Comparison of ENCODE assay signal across 8 cellular contexts in genomic region chr12:18250313-18250916, GRCh38. TPM values are rescaled to one million over a fixed set of nuclear protein-coding genes. Genes with fewer than 3 reads are reported as not detected.
A peak's percentile ranks its signal among the peaks of the same experiment; 100 is the strongest.
DNase-seq lines count a peak whose midpoint lies in the region; ATAC-seq, FAIRE-seq and TF ChIP-seq lines count a peak whose summit lies in the region.

No MANE protein-coding gene starts in this region.

- no peak overlapping the region for H2AFZ ChIP-seq in GM23248

- H3K9me2 ChIP-seq in GM23248 (ENCODE audit: insufficient read depth) = no peaks in the 10 kb centered on the region

- TF ChIP-seq CTCF in astrocyte of the cerebellum (IDR thresholded peaks at IDR 0.05; ENCODE audit: low read depth, low read length, missing control alignments) (peak; percentile 62), kidney (IDR thresholded peaks at IDR 0.05; ENCODE audit: borderline replicate concordance, extremely low read depth, insufficient read depth) (peak; percentile 64), vagina (IDR thresholded peaks at IDR 0.05) (peak; percentile 58 to 76 (median 68))

- H3K4me3 ChIP-seq in GM23248 (no peak overlapping the region), astrocyte of the cerebellum (ENCODE audit: low read depth, low read length) (no peak overlapping the region), kidney (ENCODE audit: low read length in 2 of 2) (no peak overlapping the region), vagina (no peak overlapping the region)

- no peaks in the 10 kb centered on the region for H3K79me2 ChIP-seq in GM23248 (ENCODE audit: insufficient read depth)

- H3K9me3 ChIP-seq in GM23248 (ENCODE audit: low read depth) (no peaks in the 10 kb centered on the region), kidney (ENCODE audit: control insufficient read depth in 1 of 2, low read length in 2 of 2) (no peaks in the 10 kb centered on the region), vagina (no peaks in the 10 kb centered on the region)

- in situ Hi-C loops in GM23248 (cut with MboI) = loop anchor here (10.0 to 25.0 kb wide), 2 partner anchors 924 to 1037 kb away; no protein-coding TSS in a partner anchor
- in situ Hi-C loops in astrocyte of the cerebellum (cut with HindIII; ENCODE audit: low sequenced_read_pairs) = no loop called here

- FAIRE-seq in kidney (lab: Jason Lieb, UNC) = peak; percentile 95

- H3K9ac ChIP-seq in GM23248 (no peak overlapping the region), kidney (ENCODE audit: low read length in 2 of 2) (no peak overlapping the region)

- H3K27ac ChIP-seq in GM23248 = no peak overlapping the region
- H3K27ac ChIP-seq in kidney (ENCODE audit: low read depth in 2 of 2, low read length in 2 of 2) = no peak overlapping the region
- no peak overlapping the region for H3K27ac ChIP-seq in vagina

- no peaks in the 10 kb centered on the region for H3F3A ChIP-seq in GM23248 (ENCODE audit: insufficient read depth)

- intact Hi-C loops in kidney (cut with DNase I) (no loop called here), vagina (cut with DNase I) (no loop called here)

- no peak overlapping the region for H3K4me2 ChIP-seq in GM23248 (ENCODE audit: unreplicated experiment)

- H3K4me1 ChIP-seq in GM23248 (ENCODE audit: insufficient read depth) (no peaks in the 10 kb centered on the region), kidney (ENCODE audit: control insufficient read depth in 1 of 2, insufficient read depth in 1 of 2, low read depth in 1 of 2, low read length in 2 of 2) (peaks cover 0 to 4% of the 10 kb centered on the region in 2 donors), vagina (peaks cover 16% of the 10 kb centered on the region)

- DNase-seq in AG20443 (ENCODE audit: low spot score) = peak; percentile 49
- peak; percentile 84 for DNase-seq in GM23248
- peak; percentile 53 for DNase-seq in NCI-H2227 treated with DMSO at 0.1 percent for 48 hours (lab: John Stamatoyannopoulos, UW)
- peak; percentile 76 for DNase-seq in astrocyte of the cerebellum (ENCODE audit: low read depth)
- no peak for DNase-seq in kidney
- no peak for DNase-seq in vagina (ENCODE audit: extremely low spot score in 2 of 2)
- DNase-seq in stimulated activated CD8-positive, alpha-beta memory T cell treated with anti-CD3 and anti-CD28 coated beads, Interleukin-4, amount 100 ng/mL, for 48 hours = no peak

- H3K36me3 ChIP-seq in GM23248 (ENCODE audit: low read depth) (no peaks in the 10 kb centered on the region), kidney (ENCODE audit: control insufficient read depth in 1 of 2, insufficient read depth in 2 of 2, low read length in 2 of 2) (no peaks in the 10 kb centered on the region), vagina (no peaks in the 10 kb centered on the region)

- ATAC-seq in activated CD4-positive, CD25-positive, alpha-beta regulatory T cell treated with anti-CD3 and anti-CD28 coated beads, Interleukin-2, amount 50 U/mL, for 24 hours = no peak

- H4K20me1 ChIP-seq in GM23248 (ENCODE audit: insufficient read depth) = no peaks in the 10 kb centered on the region

- TF ChIP-seq POLR2A in vagina (IDR thresholded peaks at IDR 0.05) = no peak

- H3K27me3 ChIP-seq in GM23248 (replicated peaks; ENCODE audit: insufficient read depth) (no peaks in the 10 kb centered on the region), vagina (no peaks in the 10 kb centered on the region)

- 28 to 30% methylated on average over 6 of the region's 6 CpGs for WGBS in GM23248 (ENCODE audit: low coverage in 1 of 2, low lambda C conversion rate in 2 of 2, missing lambda C conversion rate in 2 of 2), 2 experiments

RNA-seq across cellular contexts. Expression of gene PIK3C2G, which starts 10.9 kb away (rescaled TPM):
- total RNA-seq in GM23248 (2014; rRNA removed; shearing (Covaris generic)) = not detected in 2 replicates
- polyA plus RNA-seq in GM23248 (2016; fragmentation: Nextera tagmentation; extraction: Ambion mirVana) (not detected in 2 replicates), kidney (ENCODE audit: insufficient read depth, low read depth, low replicate concordance) (4.4 TPM)
- total RNA-seq in kidney (5.8 TPM), vagina (1.7 TPM)

Comparison
In these comparisons a context has a peak if more than half of its experiments do, and no peak if none do; other contexts are left out.
1. DNase-seq: peak in AG20443 (single experiment), GM23248 (single experiment), NCI-H2227 treated with DMSO at 0.1 percent for 48 hours (single experiment) and astrocyte of the cerebellum (single experiment); none in kidney (single experiment), vagina (0 of 2) and stimulated activated CD8-positive, alpha-beta memory T cell treated with anti-CD3 and anti-CD28 coated beads, Interleukin-4, amount 100 ng/mL, for 48 hours (single experiment).
2. Peak in every context shown above with its lines, with median percentiles within 50 percentile points of each other: CTCF ChIP-seq.